9 cellular contexts compared by ENCODE assay signal in the genomic region with DNA sequence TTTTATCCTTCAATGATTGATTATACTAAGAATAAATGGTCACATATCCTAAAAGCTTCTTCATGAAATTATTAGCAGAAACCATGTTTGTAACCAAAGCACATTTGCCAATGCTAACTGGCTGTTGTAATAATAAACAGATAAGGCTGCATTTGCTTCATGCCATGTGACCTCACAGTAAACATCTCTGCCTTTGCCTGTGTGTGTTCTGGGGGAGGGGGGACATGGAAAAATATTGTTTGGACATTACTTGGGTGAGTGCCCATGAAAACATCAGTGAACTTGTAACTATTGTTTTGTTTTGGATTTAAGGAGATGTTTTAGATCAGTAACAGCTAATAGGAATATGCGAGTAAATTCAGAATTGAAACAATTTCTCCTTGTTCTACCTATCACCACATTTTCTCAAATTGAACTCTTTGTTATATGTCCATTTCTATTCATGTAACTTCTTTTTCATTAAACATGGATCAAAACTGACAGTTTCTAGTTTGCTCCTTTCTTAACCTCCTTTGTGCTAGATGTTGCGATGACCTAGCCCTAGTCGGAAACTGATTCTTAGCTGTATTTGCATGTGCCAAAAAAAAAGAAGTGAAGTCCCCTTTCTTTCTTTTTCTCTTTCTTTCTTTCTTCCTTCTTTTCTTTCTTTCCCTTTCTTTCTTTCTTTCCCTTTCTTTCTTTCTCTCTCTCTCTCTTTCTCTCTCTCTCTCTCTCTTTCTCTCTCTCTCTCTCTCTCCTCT. TPM values are rescaled to one million over a fixed set of nuclear protein-coding genes. Genes with fewer than 3 reads are reported as not detected.
DNase-seq lines count a peak whose midpoint lies in the region; ATAC-seq and TF ChIP-seq lines count a peak whose summit lies in the region.
"Had no signal": no experiment of that assay in that cellular context is flagged by ENCODE, and none has a peak within 500 bp of the region (broad histone marks: within the 10 kb centered on the region; RNA-seq: fewer than 3 reads in every experiment).

No MANE protein-coding gene starts in this region.

- H3K27ac ChIP-seq in left ventricle myocardium inferior (replicated peaks): peak overlapping the region; percentile 62

- TF ChIP-seq CTCF in HFF-Myc (IDR thresholded peaks at IDR 0.05; ENCODE audit: low read depth, low read length, missing control alignments): no peak
- no peak for TF ChIP-seq CTCF in left ventricle myocardium inferior (IDR thresholded peaks at IDR 0.05; ENCODE audit: borderline replicate concordance)

- H3K4me1 ChIP-seq in left ventricle myocardium inferior: peaks cover 24% of the 10 kb centered on the region

- DNase-seq in HFF-Myc (ENCODE audit: extremely low read depth, low read depth) (peak; percentile 43), SHP77 treated with DMSO at 0.1 percent for 48 hours (lab: John Stamatoyannopoulos, UW) (peak; percentile 12), left ventricle myocardium inferior (no peak), smooth muscle cell of the brain vasculature (ENCODE audit: low read depth, low spot score) (peak; percentile 90), activated gamma-delta T cell (lab: John Stamatoyannopoulos, UW) (no peak)
- DNase-seq: ovary had no signal

- H3K9me3 ChIP-seq in left ventricle myocardium inferior (replicated peaks): no peaks in the 10 kb centered on the region
- H3K9me3 ChIP-seq: ovary had no signal

- no peak overlapping the region for H3K4me3 ChIP-seq in HFF-Myc (replicated peaks; ENCODE audit: low read depth, low read length)
- H3K4me3 ChIP-seq in left ventricle myocardium inferior: no peak overlapping the region
- H3K4me3 ChIP-seq: ovary had no signal

- ATAC-seq in HG02623 (IDR thresholded peaks at IDR 0.05; ENCODE audit: unreplicated experiment) (no peak), HG02970 (IDR thresholded peaks at IDR 0.05; ENCODE audit: low FRiP score, unreplicated experiment) (no peak), HG03097 (IDR thresholded peaks at IDR 0.05; ENCODE audit: low FRiP score, unreplicated experiment) (no peak)

- H3K36me3 ChIP-seq in left ventricle myocardium inferior: no peaks in the 10 kb centered on the region
- H3K36me3 ChIP-seq: ovary had no signal

- H3K27me3 ChIP-seq in left ventricle myocardium inferior (ENCODE audit: low read depth): no peaks in the 10 kb centered on the region
- H3K27me3 ChIP-seq: ovary had no signal

- intact Hi-C loops in left ventricle myocardium inferior (cut with micrococcal nuclease): no loop called here

RNA-seq across cellular contexts. Expression of a gene that starts 45.1 kb away (rescaled TPM):
- 2.1 TPM for total RNA-seq in left ventricle myocardium inferior

Comparison
In these comparisons a context has a peak if more than half of its experiments do, and no peak if none do; other contexts are left out.
1. DNase-seq: peak in HFF-Myc (single experiment), SHP77 treated with DMSO at 0.1 percent for 48 hours (single experiment) and smooth muscle cell of the brain vasculature (single experiment); none in left ventricle myocardium inferior (single experiment) and activated gamma-delta T cell (single experiment).